Comparison of ENCODE assay signal across 1 cellular context in genomic region chr1:16186655-16187235, GRCh38.
TF ChIP-seq lines count a peak whose summit lies in the region.

No MANE protein-coding gene starts in this region.

TF ChIP-seq in K562, 482 proteins besides CTCF, POLR2A, EP300 and RAD21:
- TF ChIP-seq RBM25 (IDR thresholded peaks at IDR 0.05; ENCODE audit: low read depth, low read length, severe bottlenecking) (peak; percentile 30), BCOR (IDR thresholded peaks at IDR 0.05) (peak; percentile 65), MTA2 (IDR thresholded peaks at IDR 0.05; ENCODE audit: low read depth) (no peak), ZFP36 (IDR thresholded peaks at IDR 0.05; ENCODE audit: low read depth, low read length, partially characterized antibody) (peak; percentile 60)
